ENCODE assay signal across 17 cellular contexts in the genomic region with DNA sequence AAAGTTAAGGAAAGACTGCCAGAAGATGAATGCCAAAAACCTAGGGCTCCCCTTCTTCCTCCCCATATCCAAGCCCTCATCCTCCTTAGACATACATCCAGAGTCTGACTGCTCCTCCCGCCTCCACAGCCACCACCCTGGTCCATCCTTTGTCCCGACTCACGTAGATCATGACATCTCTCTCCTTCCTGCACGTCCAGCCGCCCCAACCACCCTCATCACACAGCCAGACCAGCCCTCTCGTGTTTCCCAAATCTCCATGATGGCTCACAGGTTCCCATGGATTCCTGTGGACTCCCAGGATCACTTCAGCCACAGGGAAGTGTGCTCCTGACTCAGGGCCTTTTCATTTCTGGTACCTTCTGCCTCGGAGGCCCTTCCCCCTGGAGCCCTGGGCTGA. TPM values are rescaled to one million over a fixed set of nuclear protein-coding genes. Genes with fewer than 3 reads are reported as not detected.
DNase-seq lines count a peak whose midpoint lies in the region; ATAC-seq and TF ChIP-seq lines count a peak whose summit lies in the region.
"Had no signal": no experiment of that assay in that cellular context is flagged by ENCODE, and none has a peak within 500 bp of the region (broad histone marks: within the 10 kb centered on the region; RNA-seq: fewer than 3 reads in every experiment).

No MANE protein-coding gene starts in this region.

- H3K4ac ChIP-seq in IMR-90 (ENCODE audit: low read depth, low read length) = peak overlapping the region; percentile 45; the same call in 1 of the 2 replicates

- in situ Hi-C loops in IMR-90 (cut with MboI; ENCODE audit: low sequenced_read_pairs) = no loop called here

- peak overlapping the region; percentile 38 for H3K27ac Mint-ChIP-seq in activated naive CD4-positive, alpha-beta T cell treated with anti-CD3 and anti-CD28 coated beads for 36 hours
- H3K27ac Mint-ChIP-seq in activated naive CD8-positive, alpha-beta T cell treated with anti-CD3 and anti-CD28 coated beads, Interleukin-2, amount 50 U/mL, for 24 hours = peak overlapping the region; percentile 61

- H3K9me3 ChIP-seq in IMR-90 (ENCODE audit: control insufficient read depth, insufficient read depth, low read length) = no peaks in the 10 kb centered on the region
- H3K9me3 ChIP-seq: ascending aorta, right lobe of liver, testis had no signal

- H4K20me1 ChIP-seq in IMR-90 (ENCODE audit: insufficient read depth, low read length) = no peaks in the 10 kb centered on the region

- H4K8ac ChIP-seq in IMR-90 (ENCODE audit: low read depth in 2 of 2, low read length in 2 of 2) = no peak overlapping the region

- no peaks in the 10 kb centered on the region for H3K27me3 Mint-ChIP-seq in activated naive CD4-positive, alpha-beta T cell treated with anti-CD3 and anti-CD28 coated beads for 36 hours (ENCODE audit: low read depth)
- no peaks in the 10 kb centered on the region for H3K27me3 Mint-ChIP-seq in activated naive CD8-positive, alpha-beta T cell treated with anti-CD3 and anti-CD28 coated beads, Interleukin-2, amount 50 U/mL, for 24 hours

- WGBS in IMR-90 (ENCODE audit: extremely low coverage in 2 of 2, insufficient read length in 1 of 2), 2 experiments = 90% methylated on average over 6 of the region's 7 CpGs; no CpG with 5 or more reads in 1 of the 2 experiments

- no peak overlapping the region for H3K4me3 Mint-ChIP-seq in activated naive CD4-positive, alpha-beta T cell treated with anti-CD3 and anti-CD28 coated beads for 36 hours
- peak overlapping the region; percentile 24 for H3K4me3 Mint-ChIP-seq in activated naive CD8-positive, alpha-beta T cell treated with anti-CD3 and anti-CD28 coated beads, Interleukin-2, amount 50 U/mL, for 24 hours

- H3K23ac ChIP-seq in IMR-90 (ENCODE audit: low read depth, low read length) = no peak overlapping the region

- no peaks in the 10 kb centered on the region for H3K36me3 ChIP-seq in IMR-90 (ENCODE audit: control insufficient read depth, insufficient read depth, low read length)
- H3K36me3 ChIP-seq: ascending aorta, right lobe of liver had no signal

- ATAC-seq in IMR-90 (ENCODE audit: low read depth) (no peak), GM18909 (IDR thresholded peaks at IDR 0.05; ENCODE audit: poor library complexity, unreplicated experiment) (no peak)
- no peak for ATAC-seq in activated naive CD8-positive, alpha-beta T cell treated with anti-CD3 and anti-CD28 coated beads, Interleukin-2, amount 50 U/mL, for 24 hours
- ATAC-seq: activated CD4-positive, CD25-positive, alpha-beta regulatory T cell treated with anti-CD3 and anti-CD28 coated beads, Interleukin-2, amount 50 U/mL, for 24 hours; HepG2 had no signal

- dilution Hi-C loops in IMR-90 (cut with HindIII; ENCODE audit: low sequenced_read_pairs, unreplicated experiment) = no loop called here

- H4K5ac ChIP-seq in IMR-90 (ENCODE audit: low read depth, low read length) = no peak overlapping the region

- POLR2A ChIA-PET in IMR-90 (lab: Charles Lee; ENCODE audit: unreplicated experiment) = no interaction called here

- no peak overlapping the region for H2BK20ac ChIP-seq in IMR-90 (ENCODE audit: low read depth, low read length)

- intact Hi-C loops in activated naive CD4-positive, alpha-beta T cell treated with anti-CD3 and anti-CD28 coated beads for 36 hours (cut with micrococcal nuclease) = loop anchor here (5.0 kb wide), 1 partner anchor 333 kb away; no protein-coding TSS in a partner anchor
- intact Hi-C loops in IMR-90 (cut with micrococcal nuclease) = loop anchor here (10.0 kb wide), 1 partner anchor 820 kb away; no protein-coding TSS in a partner anchor
- intact Hi-C loops in posterior vena cava (cut with DNase I) = no loop called here

- no peak overlapping the region for H3K18ac ChIP-seq in IMR-90 (ENCODE audit: low read depth, low read length)

- H3K27me3 ChIP-seq in IMR-90 (ENCODE audit: control insufficient read depth, insufficient read depth, low read length) = no peaks in the 10 kb centered on the region
- H3K27me3 ChIP-seq: ascending aorta, hepatocyte, right lobe of liver, testis had no signal

- peak overlapping the region; percentile 52 for H2AFZ ChIP-seq in IMR-90 (replicated peaks; ENCODE audit: low read length, poor library complexity)
- H2AFZ ChIP-seq: hepatocyte had no signal

- H3K79me1 ChIP-seq in IMR-90 (ENCODE audit: low read depth in 1 of 2, low read length in 2 of 2) = peaks cover 0 to 5% of the 10 kb centered on the region in 2 experiments; a peak in 1 of 4 replicates

- TF ChIP-seq RAD21 in IMR-90 (IDR thresholded peaks at IDR 0.05; ENCODE audit: low read length) = no peak

- no peak overlapping the region for H2BK15ac ChIP-seq in IMR-90 (ENCODE audit: low read depth, low read length)

- H2AK9ac ChIP-seq in IMR-90 (replicated peaks; ENCODE audit: low read depth, low read length, poor library complexity) = peak overlapping the region; percentile 30

- H3K9me1 ChIP-seq in IMR-90 (ENCODE audit: insufficient read depth, low read length) = peaks cover 26% of the 10 kb centered on the region

- H3K14ac ChIP-seq in IMR-90 (replicated peaks; ENCODE audit: low read depth, low read length) = 0 out of 2 replicates have a peak overlapping the region, but pooled peaks have one; percentile 28

- H3K56ac ChIP-seq in IMR-90 (ENCODE audit: extremely low read depth, insufficient read depth, low read length) = no peak overlapping the region

- H3K9ac ChIP-seq in IMR-90 (ENCODE audit: low read depth, low read length) = no peak overlapping the region

- H3K4me3 ChIP-seq in IMR-90 (ENCODE audit: insufficient read depth, low read depth, low read length) = no peak overlapping the region
- H3K4me3 ChIP-seq: ascending aorta, hepatocyte, right lobe of liver, testis had no signal

- H3K4me2 ChIP-seq in IMR-90 (ENCODE audit: low read depth, low read length) = no peak overlapping the region
- H3K4me2 ChIP-seq: hepatocyte had no signal

- no peak for TF ChIP-seq POLR2A in IMR-90 (IDR thresholded peaks at IDR 0.05; ENCODE audit: low read depth, low read length)

- H2BK5ac ChIP-seq in IMR-90 (ENCODE audit: low read depth, low read length, poor library complexity, severe bottlenecking) = no peak overlapping the region

- no peaks in the 10 kb centered on the region for H3K36me3 Mint-ChIP-seq in activated naive CD4-positive, alpha-beta T cell treated with anti-CD3 and anti-CD28 coated beads for 36 hours (ENCODE audit: low read depth)
- no peaks in the 10 kb centered on the region for H3K36me3 Mint-ChIP-seq in activated naive CD8-positive, alpha-beta T cell treated with anti-CD3 and anti-CD28 coated beads, Interleukin-2, amount 50 U/mL, for 24 hours (ENCODE audit: low read depth)

- no peak for DNase-seq in activated naive CD4-positive, alpha-beta T cell treated with anti-CD3 and anti-CD28 coated beads for 36 hours
- DNase-seq in activated naive CD4-positive, alpha-beta T cell (lab: John Stamatoyannopoulos, UW) = no peak
- DNase-seq in IMR-90 (no peak), posterior vena cava (ENCODE audit: low spot score) (peak; percentile 58), middle frontal gyrus (ENCODE audit: extremely low spot score, low spot score) (no peak)
- no peak for DNase-seq in activated naive CD8-positive, alpha-beta T cell treated with anti-CD3 and anti-CD28 coated beads, Interleukin-2, amount 50 U/mL, for 24 hours
- no peak for DNase-seq in central memory CD4-positive, alpha-beta T cell
- DNase-seq: NCI-H187 treated with DMSO at 0.1 percent for 48 hours, NCI-H446 treated with DMSO at 0.1 percent for 48 hours, right lobe of liver, SHP77, testis had no signal

- no peak for TF ChIP-seq CTCF in IMR-90 (conservative IDR thresholded peaks at IDR 0.05; ENCODE audit: low read depth, low read length)

- H4K91ac ChIP-seq in IMR-90 (ENCODE audit: insufficient read depth, low read depth, low read length) = no peak overlapping the region

- H2BK120ac ChIP-seq in IMR-90 (ENCODE audit: low read depth, low read length) = peak overlapping the region; percentile 45; the same call in 1 of the 2 replicates

- H3K4me1 Mint-ChIP-seq in activated naive CD4-positive, alpha-beta T cell treated with anti-CD3 and anti-CD28 coated beads for 36 hours (ENCODE audit: low read depth) = peaks cover 91% of the 10 kb centered on the region
- peaks cover 100% of the 10 kb centered on the region for H3K4me1 Mint-ChIP-seq in activated naive CD8-positive, alpha-beta T cell treated with anti-CD3 and anti-CD28 coated beads, Interleukin-2, amount 50 U/mL, for 24 hours

- no TSS peak for BruUV-seq in IMR-90 (replicated peaks; lab: Mats Ljungman, UMichigan)

- CTCF ChIA-PET in activated naive CD4-positive, alpha-beta T cell treated with anti-CD3 and anti-CD28 coated beads for 36 hours (lab: Charles Lee) = no interaction called here
- CTCF ChIA-PET in IMR-90 (lab: Yijun Ruan, JAX) = no interaction called here

- peak overlapping the region; percentile 56; the same call in 1 of the 2 replicates for H2AK5ac ChIP-seq in IMR-90 (ENCODE audit: low read depth, low read length)

- H3K9me3 Mint-ChIP-seq in activated naive CD4-positive, alpha-beta T cell treated with anti-CD3 and anti-CD28 coated beads for 36 hours = no peaks in the 10 kb centered on the region
- no peaks in the 10 kb centered on the region for H3K9me3 Mint-ChIP-seq in activated naive CD8-positive, alpha-beta T cell treated with anti-CD3 and anti-CD28 coated beads, Interleukin-2, amount 50 U/mL, for 24 hours

- H3K4me1 ChIP-seq in IMR-90 (ENCODE audit: control insufficient read depth, insufficient read depth, low read length) = peaks cover 26% of the 10 kb centered on the region
- H3K4me1 ChIP-seq: ascending aorta, right lobe of liver, testis had no signal

- no peak overlapping the region for H3K27ac ChIP-seq in IMR-90 (ENCODE audit: insufficient read depth, low read length)
- H3K27ac ChIP-seq: ascending aorta, hepatocyte, right lobe of liver, testis had no signal

TF ChIP-seq in IMR-90, 13 proteins besides CTCF, POLR2A, EP300 and RAD21 (continues in another document):
- TF ChIP-seq NFE2L2 (IDR thresholded peaks at IDR 0.05; ENCODE audit: low read depth, low read length) (no peak), MAZ (IDR thresholded peaks at IDR 0.05; ENCODE audit: borderline replicate concordance, low read depth, low read length) (no peak), ELK1 (IDR thresholded peaks at IDR 0.05; ENCODE audit: borderline replicate concordance, low read depth, low read length) (no peak)

RNA-seq across cellular contexts. Expression of gene CAB39, which starts 47.8 kb away (rescaled TPM):
- 10 to 100 TPM; 86.6 to 97.5 TPM for total RNA-seq in activated naive CD4-positive, alpha-beta T cell treated with anti-CD3 and anti-CD28 coated beads for 36 hours
- total RNA-seq in IMR-90 (2012; rRNA removed) (71.7 and 95.3 TPM in 2 replicates), posterior vena cava (10 to 100 TPM; 62.3 to 76.0 TPM)
- polyA plus RNA-seq in IMR-90 (2012; rRNA removed) = 31.3 and 38.2 TPM in 2 replicates
- 5.8 and 13.0 TPM in 2 replicates for polyA plus RNA-seq in IMR-90 (2012; cell fraction: cytosol; rRNA removed)
- polyA plus RNA-seq in IMR-90 (2012; cell fraction: nucleus; rRNA removed; ENCODE audit: low replicate concordance) = 6.4 and 42.5 TPM in 2 replicates

Comparison
In these comparisons a context has a peak if more than half of its experiments do, and no peak if none do; other contexts are left out.
1. intact Hi-C loops: an anchor here in activated naive CD4-positive, alpha-beta T cell treated with anti-CD3 and anti-CD28 coated beads for 36 hours (5.0 kb wide) and IMR-90 (10.0 kb wide); none called in posterior vena cava.